In the genomic region with DNA sequence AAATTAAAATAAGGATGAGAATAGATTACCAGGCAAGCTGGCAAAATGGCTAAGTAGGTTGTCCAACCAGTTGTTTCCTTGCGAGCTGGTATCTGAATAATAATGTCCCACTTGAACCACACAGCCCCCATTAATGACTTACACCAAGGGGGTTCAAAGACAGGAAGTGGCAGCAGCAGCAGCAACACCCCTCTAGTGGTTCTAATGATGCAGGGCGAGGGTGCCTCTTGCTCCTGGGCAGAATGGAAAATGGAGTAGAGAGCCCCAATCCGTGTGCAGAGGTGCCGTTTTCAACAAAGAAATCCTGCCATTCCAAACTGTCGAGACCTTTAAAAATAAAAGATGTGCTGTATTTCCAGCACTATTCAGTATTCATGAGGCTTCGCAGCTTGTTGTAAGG, we compare ENCODE assay signal across 2 cellular contexts.
TF ChIP-seq lines count a peak whose summit lies in the region.

No MANE protein-coding gene starts in this region.

TF ChIP-seq in H1, 55 proteins besides CTCF, POLR2A, EP300 and RAD21:
- no peak for TF ChIP-seq SUZ12 (IDR thresholded peaks at IDR 0.05; ENCODE audit: low read length)
TF ChIP-seq in H1: peak in this region for 0.

TF ChIP-seq in neural cell, 6 proteins besides CTCF, POLR2A, EP300 and RAD21:
- TF ChIP-seq POLR2AphosphoS5 (IDR thresholded peaks at IDR 0.05) (no peak), SMC3 (conservative IDR thresholded peaks at IDR 0.05; ENCODE audit: poor library complexity) (peak; percentile 42), MXI1 (conservative IDR thresholded peaks at IDR 0.05; ENCODE audit: poor library complexity, severe bottlenecking) (no peak), EZH2 (IDR thresholded peaks at IDR 0.05; ENCODE audit: borderline replicate concordance, insufficient read depth, low read length, poor library complexity, severe bottlenecking) (no peak)
- TF ChIP-seq, protein P1, sequence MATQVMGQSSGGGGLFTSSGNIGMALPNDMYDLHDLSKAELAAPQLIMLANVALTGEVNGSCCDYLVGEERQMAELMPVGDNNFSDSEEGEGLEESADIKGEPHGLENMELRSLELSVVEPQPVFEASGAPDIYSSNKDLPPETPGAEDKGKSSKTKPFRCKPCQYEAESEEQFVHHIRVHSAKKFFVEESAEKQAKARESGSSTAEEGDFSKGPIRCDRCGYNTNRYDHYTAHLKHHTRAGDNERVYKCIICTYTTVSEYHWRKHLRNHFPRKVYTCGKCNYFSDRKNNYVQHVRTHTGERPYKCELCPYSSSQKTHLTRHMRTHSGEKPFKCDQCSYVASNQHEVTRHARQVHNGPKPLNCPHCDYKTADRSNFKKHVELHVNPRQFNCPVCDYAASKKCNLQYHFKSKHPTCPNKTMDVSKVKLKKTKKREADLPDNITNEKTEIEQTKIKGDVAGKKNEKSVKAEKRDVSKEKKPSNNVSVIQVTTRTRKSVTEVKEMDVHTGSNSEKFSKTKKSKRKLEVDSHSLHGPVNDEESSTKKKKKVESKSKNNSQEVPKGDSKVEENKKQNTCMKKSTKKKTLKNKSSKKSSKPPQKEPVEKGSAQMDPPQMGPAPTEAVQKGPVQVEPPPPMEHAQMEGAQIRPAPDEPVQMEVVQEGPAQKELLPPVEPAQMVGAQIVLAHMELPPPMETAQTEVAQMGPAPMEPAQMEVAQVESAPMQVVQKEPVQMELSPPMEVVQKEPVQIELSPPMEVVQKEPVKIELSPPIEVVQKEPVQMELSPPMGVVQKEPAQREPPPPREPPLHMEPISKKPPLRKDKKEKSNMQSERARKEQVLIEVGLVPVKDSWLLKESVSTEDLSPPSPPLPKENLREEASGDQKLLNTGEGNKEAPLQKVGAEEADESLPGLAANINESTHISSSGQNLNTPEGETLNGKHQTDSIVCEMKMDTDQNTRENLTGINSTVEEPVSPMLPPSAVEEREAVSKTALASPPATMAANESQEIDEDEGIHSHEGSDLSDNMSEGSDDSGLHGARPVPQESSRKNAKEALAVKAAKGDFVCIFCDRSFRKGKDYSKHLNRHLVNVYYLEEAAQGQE (IDR thresholded peaks at IDR 0.05; ENCODE audit: borderline replicate concordance): no peak
